Comparison of ENCODE assay signal across 26 cellular contexts in the genomic region with DNA sequence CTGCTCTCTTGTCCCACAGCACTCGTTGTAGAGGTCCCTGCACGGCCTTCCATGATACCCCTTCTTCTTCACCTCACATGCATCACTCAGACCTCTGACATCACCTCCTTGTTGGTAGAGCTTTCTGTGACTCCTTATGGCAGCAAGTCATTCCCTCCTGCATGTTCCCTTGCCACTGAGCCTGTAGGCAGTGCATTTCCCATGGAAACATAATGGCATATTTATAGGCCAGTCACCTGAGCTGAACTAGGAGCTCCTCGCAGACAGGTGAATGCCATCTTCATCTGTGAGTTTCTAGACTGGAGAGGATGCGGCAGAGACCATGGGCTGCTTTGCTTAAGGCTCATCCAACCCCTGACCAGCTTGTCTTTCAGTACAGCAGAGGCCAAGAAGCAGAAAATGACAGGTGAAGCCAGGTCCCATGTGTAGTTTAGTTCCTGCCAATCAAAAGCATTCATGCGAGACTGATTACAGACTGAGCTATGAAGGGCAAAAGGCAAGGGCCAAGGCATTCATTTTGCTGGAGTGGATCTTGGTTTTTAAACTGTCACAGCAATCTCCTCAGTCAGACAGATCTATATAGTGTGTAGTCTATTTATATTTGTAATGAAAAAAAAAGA. TPM values are rescaled to one million over a fixed set of nuclear protein-coding genes. Genes with fewer than 3 reads are reported as not detected.
A peak's percentile ranks its signal among the peaks of the same experiment; 100 is the strongest.
DNase-seq lines count a peak whose midpoint lies in the region; ATAC-seq, FAIRE-seq and TF ChIP-seq lines count a peak whose summit lies in the region.
"Had no signal": no experiment of that assay in that cellular context is flagged by ENCODE, and none has a peak within 500 bp of the region (broad histone marks: within the 10 kb centered on the region; RNA-seq: fewer than 3 reads in every experiment).

No MANE protein-coding gene starts in this region.

- peaks cover 1% of the 10 kb centered on the region for H3K27me3 Mint-ChIP-seq in activated naive CD8-positive, alpha-beta T cell treated with anti-CD3 and anti-CD28 coated beads, Interleukin-2, amount 50 U/mL, for 24 hours

- TF ChIP-seq RAD21 in K562 (CRISPR knock-in tag; conservative IDR thresholded peaks at IDR 0.05 in 1 of 2, IDR thresholded peaks at IDR 0.05 in 1 of 2) = no peak

- no peaks in the 10 kb centered on the region for H3K36me3 ChIP-seq in K562 (ENCODE audit: control insufficient read depth, insufficient read depth, low read length)
- H3K36me3 ChIP-seq in sigmoid colon = no peaks in the 10 kb centered on the region
- H3K36me3 ChIP-seq: BLaER1 treated with 17β-estradiol and CSF1 and Interleukin-3, amounts not matched to agents 10 nM and 100 nM; brain microvascular endothelial cell had no signal

- no peaks in the 10 kb centered on the region for H3K79me2 ChIP-seq in K562 (ENCODE audit: control insufficient read depth, insufficient read depth, low read length)

- H3K4me2 ChIP-seq in K562 (ENCODE audit: insufficient read depth, low read length) = no peak overlapping the region
- H3K4me2 ChIP-seq: BLaER1 treated with 17β-estradiol and CSF1 and Interleukin-3, amounts not matched to agents 10 nM and 100 nM had no signal

- TF ChIP-seq CTCF in K562 (IDR thresholded peaks at IDR 0.05 in 2 of 3, conservative IDR thresholded peaks at IDR 0.05 in 1 of 3; ENCODE audit: insufficient read depth in 2 of 3, low read depth in 1 of 3, low read length in 3 of 3) (no peak), sigmoid colon (IDR thresholded peaks at IDR 0.05) (no peak)

- H2AFZ ChIP-seq in K562 (ENCODE audit: low read depth, low read length) = no peak overlapping the region

- peaks cover 4 to 13% of the 10 kb centered on the region in 2 experiments; a peak in 3 of 5 replicates for H3K4me1 ChIP-seq in K562 (replicated peaks in 1 of 2; ENCODE audit: control insufficient read depth in 2 of 2, insufficient read depth in 2 of 2, low read length in 2 of 2)
- no peaks in the 10 kb centered on the region for H3K4me1 ChIP-seq in sigmoid colon

- H3K27me3 ChIP-seq in K562 (ENCODE audit: control insufficient read depth in 2 of 2, insufficient read depth in 2 of 2, low read length in 2 of 2) (no peaks in the 10 kb centered on the region), sigmoid colon (no peaks in the 10 kb centered on the region)
- H3K27me3 ChIP-seq: BLaER1 treated with 17β-estradiol and CSF1 and Interleukin-3, amounts not matched to agents 10 nM and 100 nM; brain microvascular endothelial cell had no signal

- intact Hi-C loops in K562 (cut with micrococcal nuclease) = no loop called here
- intact Hi-C loops in sigmoid colon (cut with DNase I) = no loop called here

- TF ChIP-seq POLR2A in K562 (conservative IDR thresholded peaks at IDR 0.05) (no peak), sigmoid colon (IDR thresholded peaks at IDR 0.05) (no peak)

- H3K9ac ChIP-seq in K562 (ENCODE audit: insufficient read depth in 1 of 2, low read depth in 2 of 2, low read length in 2 of 2) = no peak overlapping the region
- H3K9ac ChIP-seq: BLaER1 treated with 17β-estradiol and CSF1 and Interleukin-3, amounts not matched to agents 10 nM and 100 nM had no signal

- FAIRE-seq in K562 (lab: Jason Lieb, UNC) = no peak
- FAIRE-seq: H1 had no signal

- no peaks in the 10 kb centered on the region for H3K9me3 Mint-ChIP-seq in activated naive CD8-positive, alpha-beta T cell treated with anti-CD3 and anti-CD28 coated beads, Interleukin-2, amount 50 U/mL, for 24 hours
- H3K9me3 Mint-ChIP-seq: activated T-cell treated with anti-CD3 and anti-CD28 coated beads, Interleukin-2, amount 50 U/mL, for 24 hours; stimulated activated naive CD8-positive, alpha-beta T cell treated with anti-CD3 and anti-CD28 coated beads, Interleukin-15, Interleukin-2, amounts not matched to agents 100 ng/mL and 50 ng/mL, for 24 hours; T-helper 1 cell treated with Interleukin-12 subunit alpha and Interleukin-12 subunit beta and Interleukin-4 antibody, amounts not matched to agents 30 μg/mL and 1 μg/mL, for 36 hours had no signal

- no peak for TF ChIP-seq EP300 in K562 (IDR thresholded peaks at IDR 0.05; ENCODE audit: low read length)
- TF ChIP-seq EP300 in sigmoid colon (IDR thresholded peaks at IDR 0.05) = no peak

- peak; percentile 69 for DNase-seq in DMS79 treated with DMSO at 0.1 percent for 48 hours (lab: John Stamatoyannopoulos, UW)
- DNase-seq in NCI-H146 (lab: John Stamatoyannopoulos, UW) = peak; percentile 85
- peak; percentile 74 for DNase-seq in NCI-H510A (lab: John Stamatoyannopoulos, UW)
- no peak for DNase-seq in K562 (ENCODE audit: extremely low read depth in 1 of 4, low spot score in 3 of 4)
- DNase-seq in AG20443 (ENCODE audit: low spot score) = no peak
- DNase-seq in activated naive CD8-positive, alpha-beta T cell treated with anti-CD3 and anti-CD28 coated beads, Interleukin-2, amount 50 U/mL, for 24 hours = no peak
- no peak for DNase-seq in activated gamma-delta T cell (lab: John Stamatoyannopoulos, UW)
- DNase-seq in sigmoid colon = no peak
- DNase-seq: ACHN; activated CD4-positive, alpha-beta T cell treated with anti-CD3 and anti-CD28 coated beads for 4 hours; activated naive CD4-positive, alpha-beta T cell; activated T-cell treated with anti-CD3 and anti-CD28 coated beads, Interleukin-2, amount 50 U/mL, for 24 hours; brain microvascular endothelial cell; Calu3; glutamatergic neuron; Kasumi-1; kidney glomerular epithelial cell; MV-4-11; nephron progenitor cell; stimulated activated CD4-positive, alpha-beta T cell treated with anti-CD3 and anti-CD28 coated beads, Interleukin-15, amount 100 ng/mL, for 24 hours had no signal

- H4K20me1 ChIP-seq in K562 (replicated peaks; ENCODE audit: control insufficient read depth, insufficient read depth, low read length) = no peaks in the 10 kb centered on the region
- H4K20me1 ChIP-seq: BLaER1 treated with 17β-estradiol and CSF1 and Interleukin-3, amounts not matched to agents 10 nM and 100 nM had no signal

- H3K4me3 ChIP-seq in K562 (no peak overlapping the region), sigmoid colon (no peak overlapping the region)
- H3K4me3 ChIP-seq: BLaER1 treated with 17β-estradiol and CSF1 and Interleukin-3, amounts not matched to agents 10 nM and 100 nM; lung had no signal

- H3K27ac ChIP-seq in K562 (ENCODE audit: extremely low read depth, low read depth, low read length) (no peak overlapping the region), sigmoid colon (no peak overlapping the region)
- H3K27ac ChIP-seq: BLaER1 treated with 17β-estradiol and CSF1 and Interleukin-3, amounts not matched to agents 10 nM and 100 nM; brain microvascular endothelial cell; epithelial cell of prostate had no signal

- H3K9me3 ChIP-seq in K562 (replicated peaks; ENCODE audit: control insufficient read depth, insufficient read depth, low read depth, low read length) = no peaks in the 10 kb centered on the region
- H3K9me3 ChIP-seq in sigmoid colon = no peaks in the 10 kb centered on the region
- H3K9me3 ChIP-seq: BLaER1 treated with 17β-estradiol and CSF1 and Interleukin-3, amounts not matched to agents 10 nM and 100 nM had no signal

- H3K9me1 ChIP-seq in K562 (ENCODE audit: control insufficient read depth, insufficient read depth, low read length) = no peaks in the 10 kb centered on the region

- H3K4me3 Mint-ChIP-seq in activated naive CD8-positive, alpha-beta T cell treated with anti-CD3 and anti-CD28 coated beads, Interleukin-2, amount 50 U/mL, for 24 hours = no peak overlapping the region
- H3K4me3 Mint-ChIP-seq: activated T-cell treated with anti-CD3 and anti-CD28 coated beads, Interleukin-2, amount 50 U/mL, for 24 hours; nephron progenitor cell; stimulated activated naive CD8-positive, alpha-beta T cell treated with anti-CD3 and anti-CD28 coated beads, Interleukin-15, Interleukin-2, amounts not matched to agents 100 ng/mL and 50 ng/mL, for 24 hours; T-helper 1 cell treated with Interleukin-12 subunit alpha and Interleukin-12 subunit beta and Interleukin-4 antibody, amounts not matched to agents 30 μg/mL and 1 μg/mL, for 36 hours had no signal

- in situ Hi-C loops in K562 (cut with MboI) = no loop called here

- BruUV-seq in K562 (replicated peaks; lab: Mats Ljungman, UMichigan) = no TSS peak

- CTCF ChIA-PET in K562 (lab: Yijun Ruan, JAX; ENCODE audit: low intra/inter-chr PET ratio) = no interaction called here

- no peaks in the 10 kb centered on the region for H3K36me3 Mint-ChIP-seq in activated naive CD8-positive, alpha-beta T cell treated with anti-CD3 and anti-CD28 coated beads, Interleukin-2, amount 50 U/mL, for 24 hours (ENCODE audit: low read depth)

- H3K4me1 Mint-ChIP-seq in activated naive CD8-positive, alpha-beta T cell treated with anti-CD3 and anti-CD28 coated beads, Interleukin-2, amount 50 U/mL, for 24 hours = no peaks in the 10 kb centered on the region

- POLR2A ChIA-PET in K562 (lab: Yijun Ruan, JAX) = interaction anchor here (1.7 kb wide), 1 partner anchor 18 kb away, joined by 5 read pairs; no protein-coding TSS in a partner anchor

- ATAC-seq in K562 = no peak
- ATAC-seq in activated naive CD8-positive, alpha-beta T cell treated with anti-CD3 and anti-CD28 coated beads, Interleukin-2, amount 50 U/mL, for 24 hours = no peak

- WGBS in K562 (ENCODE audit: insufficient coverage, low coverage, missing lambda C conversion rate) = 11% methylated on average over 5 of the region's 5 CpGs
- WGBS in sigmoid colon, 2 donors = 83 to 92% methylated on average over 5 of the region's 5 CpGs

- no peak overlapping the region for H3K27ac Mint-ChIP-seq in activated naive CD8-positive, alpha-beta T cell treated with anti-CD3 and anti-CD28 coated beads, Interleukin-2, amount 50 U/mL, for 24 hours
- H3K27ac Mint-ChIP-seq: activated T-cell treated with anti-CD3 and anti-CD28 coated beads, Interleukin-2, amount 50 U/mL, for 24 hours; nephron progenitor cell; stimulated activated naive CD8-positive, alpha-beta T cell treated with anti-CD3 and anti-CD28 coated beads, Interleukin-15, Interleukin-2, amounts not matched to agents 100 ng/mL and 50 ng/mL, for 24 hours; T-helper 1 cell treated with Interleukin-12 subunit alpha and Interleukin-12 subunit beta and Interleukin-4 antibody, amounts not matched to agents 30 μg/mL and 1 μg/mL, for 36 hours had no signal

RNA-seq across cellular contexts. Expression of gene NEDD4L, which starts 59.4 kb away (rescaled TPM):
- 85.7 and 138 TPM in 2 replicates for total RNA-seq in K562 (2011; cell fraction: chromatin; rRNA removed; ENCODE audit: low replicate concordance)
- 40.2 and 48.4 TPM in 2 replicates for total RNA-seq in K562 (2011; cell fraction: nucleolus; rRNA removed)
- total RNA-seq in K562 (2011; cell fraction: nucleoplasm; rRNA removed) = 71.6 and 95.8 TPM in 2 replicates
- total RNA-seq in K562 (2014; rRNA removed) (17.3 and 21.3 TPM in 2 replicates), K562 (2014; rRNA removed; fragmentation: Illumina TruSeq; extraction: Trizol) (16.3 and 21.7 TPM in 2 replicates), K562 (2015; rRNA removed; fragmentation: Illumina TruSeq; extraction: Trizol) (14.4 and 16.5 TPM in 2 replicates), K562 (2021) (32.7 and 33.4 TPM in 2 replicates), sigmoid colon (10 to 100 TPM; 52.0 to 62.9 (median 55.9) TPM)
- polyA plus RNA-seq in K562 (2011; rRNA removed) (11.5 and 19.9 TPM in 2 replicates), K562 (2014; fragmentation: Illumina TruSeq; extraction: Trizol) (23.9 and 27.0 TPM in 2 replicates), K562 (2014; fragmentation: Nextera tagmentation; extraction: Ambion mirVana) (10 to 100 TPM in 1 of 2 experiments, 1 to 10 TPM in 1; 8.1 to 11.1 TPM), K562 (2014; rRNA removed) (22.5 and 25.2 TPM in 2 replicates), sigmoid colon (100 to 1,000 TPM in 1 of 3 donors, 10 to 100 TPM in 2; 56.1 to 104 (median 64.3) TPM)
- polyA plus RNA-seq in K562 (2011; cell fraction: cytosol; rRNA removed) = 10.1 and 20.6 TPM in 2 replicates
- 23.6 and 40.4 TPM in 2 replicates for polyA plus RNA-seq in K562 (2011; cell fraction: nucleus; rRNA removed)
- 17.9 and 22.9 TPM in 2 replicates for polyA plus RNA-seq in K562 (2012)
- polyA minus RNA-seq in K562 (2011; rRNA and poly(A)+ RNA removed) = 31.3 and 33.1 TPM in 2 replicates
- 15.2 and 15.9 TPM in 2 replicates for polyA minus RNA-seq in K562 (2011; cell fraction: cytosol; rRNA and poly(A)+ RNA removed)
- polyA minus RNA-seq in K562 (2011; cell fraction: nucleus; rRNA and poly(A)+ RNA removed) = 30.0 and 35.5 TPM in 2 replicates

Comparison
In these comparisons a context has a peak if more than half of its experiments do, and no peak if none do; other contexts are left out.
1. DNase-seq: peak in DMS79 treated with DMSO at 0.1 percent for 48 hours (single experiment), NCI-H146 (single experiment) and NCI-H510A (single experiment); none in K562 (0 of 4), AG20443 (single experiment), activated naive CD8-positive, alpha-beta T cell treated with anti-CD3 and anti-CD28 coated beads, Interleukin-2, amount 50 U/mL, for 24 hours (single experiment), activated gamma-delta T cell (single experiment) and sigmoid colon (single experiment).